In genomic region chr14:67112344-67112743, GRCh38 we compare ENCODE assay signal across 6 cellular contexts.
"Had no signal": no experiment of that assay in that cellular context is flagged by ENCODE, and none has a peak within 500 bp of the region (broad histone marks: within the 10 kb centered on the region; RNA-seq: fewer than 3 reads in every experiment).

No MANE protein-coding gene starts in this region.

- H3K9me3 Mint-ChIP-seq: H9 had no signal

- H3K4me3 ChIP-seq: GM23248, K562 had no signal

- ATAC-seq: K562 had no signal

- H3K27ac ChIP-seq: GM23248 had no signal

- DNase-seq: GM23248, H9, HCEC 1CT, IMR-90, KG1 had no signal

- H3K4me3 Mint-ChIP-seq: H9 had no signal
